8 cellular contexts compared by ENCODE assay signal in the genomic region with DNA sequence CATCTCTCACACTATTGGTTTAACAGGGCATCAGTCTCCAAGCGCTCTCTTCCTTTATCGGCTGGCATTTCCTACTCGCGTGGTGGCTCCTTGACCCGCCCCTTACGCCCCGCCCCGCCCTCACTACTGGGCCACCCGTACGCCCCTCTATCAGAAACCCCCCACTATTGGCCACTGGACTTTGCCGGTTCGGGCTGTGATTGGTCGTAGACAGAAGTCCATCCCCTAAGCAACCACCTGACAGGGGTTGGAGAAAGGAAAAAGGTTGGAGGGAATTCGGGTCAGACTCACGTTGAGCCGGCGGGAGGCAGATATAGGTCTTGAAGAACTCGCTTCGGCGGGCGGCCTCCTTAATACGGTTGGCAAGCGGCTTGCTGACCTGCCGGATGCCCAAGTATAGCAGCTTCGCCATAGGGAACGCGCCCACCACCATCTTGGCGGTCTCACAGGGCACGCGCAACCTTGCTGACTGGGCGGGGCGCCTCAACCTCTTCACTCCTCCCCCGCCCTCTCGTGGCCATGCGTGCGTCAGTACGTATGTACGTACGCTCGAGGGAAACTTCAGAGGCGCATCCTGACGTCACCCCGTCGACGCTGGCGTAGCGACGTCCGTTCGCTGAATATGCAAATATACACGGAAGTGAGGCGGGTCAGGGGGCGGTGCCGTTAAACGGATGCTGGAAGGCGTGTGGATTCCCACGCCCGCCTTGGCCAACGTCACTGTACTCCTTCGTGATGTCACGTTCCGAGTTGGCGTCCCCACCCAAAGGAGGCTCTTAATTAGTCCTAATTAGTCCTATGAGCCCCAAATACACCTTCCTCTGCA. TPM values are rescaled to one million over a fixed set of nuclear protein-coding genes. Genes with fewer than 3 reads are reported as not detected.
DNase-seq lines count a peak whose midpoint lies in the region; ATAC-seq and TF ChIP-seq lines count a peak whose summit lies in the region.

A gene (minus strand): TSS at position 471 of the 826 bp plus-strand sequence. CDS start 38 bp downstream, at position 433.

- peaks cover 9% of the 10 kb centered on the region; the same call in 1 of the 3 replicates for H3K36me3 Mint-ChIP-seq in GM23338 (ENCODE audit: low read depth)
- H3K36me3 Mint-ChIP-seq in naive B cell: no peaks in the 10 kb centered on the region
- peaks cover 5% of the 10 kb centered on the region for H3K36me3 Mint-ChIP-seq in stimulated activated memory B cell treated with anti-CD40 and anti-IgM and Interleukin-4, amounts not matched to agents 10 μg/mL and 1 μg/mL and 100 μg/mL, for 72 hours

- no peaks in the 10 kb centered on the region for H3K9me2 ChIP-seq in DOHH2 (replicated peaks; ENCODE audit: control insufficient read depth, low read length)
- H3K9me2 ChIP-seq in GM23338 (ENCODE audit: insufficient read depth): no peaks in the 10 kb centered on the region

- H3K27ac Mint-ChIP-seq in GM23338 (peak within 1 kb of the TSS; percentile 98), naive B cell (peak within 1 kb of the TSS; percentile 96 to 100 (median 100))
- peak within 1 kb of the TSS; percentile 90 for H3K27ac Mint-ChIP-seq in stimulated activated memory B cell treated with anti-CD40 and anti-IgM and Interleukin-4, amounts not matched to agents 10 μg/mL and 1 μg/mL and 100 μg/mL, for 72 hours

- ATAC-seq in GM23338 (peak; percentile 93), naive B cell (ENCODE audit: low read depth in 2 of 2) (peak; percentile 78 to 84)
- ATAC-seq in stimulated activated memory B cell treated with anti-CD40 and anti-IgM and Interleukin-4, amounts not matched to agents 10 μg/mL and 1 μg/mL and 100 μg/mL, for 72 hours: peak; percentile 97

- H3K4me1 Mint-ChIP-seq in GM23338 (peaks cover 6% of the 10 kb centered on the region), naive B cell (peaks cover 10 to 33% (median 20%) of the 10 kb centered on the region in 3 donors)
- peaks cover 20% of the 10 kb centered on the region for H3K4me1 Mint-ChIP-seq in stimulated activated memory B cell treated with anti-CD40 and anti-IgM and Interleukin-4, amounts not matched to agents 10 μg/mL and 1 μg/mL and 100 μg/mL, for 72 hours

- H2AFZ ChIP-seq in GM23338: peak within 1 kb of the TSS; percentile 85

- H3K4me3 Mint-ChIP-seq in GM23338 (peak within 1 kb of the TSS; percentile 92), naive B cell (peak within 1 kb of the TSS; percentile 84 to 99 (median 96))
- H3K4me3 Mint-ChIP-seq in stimulated activated memory B cell treated with anti-CD40 and anti-IgM and Interleukin-4, amounts not matched to agents 10 μg/mL and 1 μg/mL and 100 μg/mL, for 72 hours: peak within 1 kb of the TSS; percentile 77

- TF ChIP-seq CTCF in DOHH2 (IDR thresholded peaks at IDR 0.05; ENCODE audit: low read depth, low read length, poor library complexity, severe bottlenecking) (no peak), GM23338 (conservative IDR thresholded peaks at IDR 0.05; ENCODE audit: low read depth in 2 of 2) (no peak)

- H3K4me1 ChIP-seq in DOHH2 (ENCODE audit: control insufficient read depth, low read length) (peaks cover 10% of the 10 kb centered on the region), GM23338 (ENCODE audit: insufficient read depth) (no peaks in the 10 kb centered on the region; the same call in 1 of the 2 replicates)

- H3K9me3 ChIP-seq in DOHH2 (ENCODE audit: control insufficient read depth, insufficient read depth, low read length): no peaks in the 10 kb centered on the region

- peak within 1 kb of the TSS; percentile 92 for H3K4me3 ChIP-seq in DOHH2 (ENCODE audit: low read length)
- peak within 1 kb of the TSS; percentile 56 for H3K4me3 ChIP-seq in GM23338

- H3K27me3 Mint-ChIP-seq in GM23338 (ENCODE audit: insufficient read depth, low read depth, poor library complexity) (peaks cover 17% of the 10 kb centered on the region), naive B cell (peaks cover 2 to 11% (median 11%) of the 10 kb centered on the region in 3 donors)
- peaks cover 6% of the 10 kb centered on the region for H3K27me3 Mint-ChIP-seq in stimulated activated memory B cell treated with anti-CD40 and anti-IgM and Interleukin-4, amounts not matched to agents 10 μg/mL and 1 μg/mL and 100 μg/mL, for 72 hours

- H4K20me1 ChIP-seq in DOHH2 (ENCODE audit: control insufficient read depth, insufficient read depth, low read depth, low read length) (no peaks in the 10 kb centered on the region), GM23338 (replicated peaks; ENCODE audit: insufficient read depth) (no peaks in the 10 kb centered on the region; the same call in 1 of the 2 replicates)

- H3K27ac ChIP-seq in DOHH2 (ENCODE audit: low read depth, low read length) (peak within 1 kb of the TSS; percentile 70), GM23338 (ENCODE audit: low read depth) (peak within 1 kb of the TSS; percentile 87)

- H3K9me3 Mint-ChIP-seq in GM23338: no peaks in the 10 kb centered on the region; the same call in 2 of the 3 replicates
- peaks cover 0 to 2% (median 0%) of the 10 kb centered on the region in 7 donors for H3K9me3 Mint-ChIP-seq in naive B cell
- H3K9me3 Mint-ChIP-seq in stimulated activated memory B cell treated with anti-CD40 and anti-IgM and Interleukin-4, amounts not matched to agents 10 μg/mL and 1 μg/mL and 100 μg/mL, for 72 hours: no peaks in the 10 kb centered on the region

- H3F3A ChIP-seq in DOHH2 (ENCODE audit: control insufficient read depth, insufficient read depth) (no peaks in the 10 kb centered on the region; the same call in 1 of the 2 replicates), GM23338 (replicated peaks; ENCODE audit: low read depth) (peaks cover 11% of the 10 kb centered on the region)

- H3K4me2 ChIP-seq in DOHH2 (ENCODE audit: low read length) (peak within 1 kb of the TSS; percentile 85), GM23338 (peak within 1 kb of the TSS; percentile 83)

- no peaks in the 10 kb centered on the region for H3K27me3 ChIP-seq in DOHH2 (ENCODE audit: control insufficient read depth, low read length)
- H3K27me3 ChIP-seq in GM23338 (ENCODE audit: insufficient read depth): peaks cover 1% of the 10 kb centered on the region; the same call in 1 of the 2 replicates

- H3K36me3 ChIP-seq in DOHH2 (ENCODE audit: control insufficient read depth, low read length) (peaks cover 3% of the 10 kb centered on the region; the same call in 1 of the 2 replicates), GM23338 (ENCODE audit: insufficient read depth) (no peaks in the 10 kb centered on the region)

- H3K79me2 ChIP-seq in DOHH2 (ENCODE audit: control insufficient read depth, low read length): peaks cover 31% of the 10 kb centered on the region
- H3K79me2 ChIP-seq in GM23338 (replicated peaks; ENCODE audit: insufficient read depth): peaks cover 12% of the 10 kb centered on the region

- DNase-seq in GM23338 (ENCODE audit: low spot score) (peak; percentile 100), LHCN-M2 (ENCODE audit: low read depth) (peak; percentile 100), RPMI8226 (peak; percentile 99), fibroblast of gingiva (ENCODE audit: low read depth) (peak; percentile 100), naive B cell (peak; percentile 98)
- peak; percentile 98 for DNase-seq in activated T-helper 1 cell treated with anti-CD3 and anti-CD28 coated beads, Interleukin-2, amount 50 U/mL, for 16 hours (ENCODE audit: low read depth in 1 of 2, low spot score in 1 of 2)

TF ChIP-seq in GM23338, 12 proteins besides CTCF, POLR2A, EP300 and RAD21 (continues in another document):
- TF ChIP-seq EZH2 (IDR thresholded peaks at IDR 0.05; ENCODE audit: low read depth, unreplicated experiment) (no peak), ZNF114 (CRISPR knock-in tag; IDR thresholded peaks at IDR 0.05) (no peak), CREB1 (CRISPR knock-in tag; IDR thresholded peaks at IDR 0.05; ENCODE audit: low read depth) (peak; percentile 97), NANOG (IDR thresholded peaks at IDR 0.05; ENCODE audit: borderline replicate concordance) (no peak), JUNB (IDR thresholded peaks at IDR 0.05; ENCODE audit: unreplicated experiment) (no peak)
- TF ChIP-seq, protein P1, sequence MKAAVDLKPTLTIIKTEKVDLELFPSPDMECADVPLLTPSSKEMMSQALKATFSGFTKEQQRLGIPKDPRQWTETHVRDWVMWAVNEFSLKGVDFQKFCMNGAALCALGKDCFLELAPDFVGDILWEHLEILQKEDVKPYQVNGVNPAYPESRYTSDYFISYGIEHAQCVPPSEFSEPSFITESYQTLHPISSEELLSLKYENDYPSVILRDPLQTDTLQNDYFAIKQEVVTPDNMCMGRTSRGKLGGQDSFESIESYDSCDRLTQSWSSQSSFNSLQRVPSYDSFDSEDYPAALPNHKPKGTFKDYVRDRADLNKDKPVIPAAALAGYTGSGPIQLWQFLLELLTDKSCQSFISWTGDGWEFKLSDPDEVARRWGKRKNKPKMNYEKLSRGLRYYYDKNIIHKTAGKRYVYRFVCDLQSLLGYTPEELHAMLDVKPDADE (IDR thresholded peaks at IDR 0.05): peak; percentile 73
- TF ChIP-seq, protein P2, sequence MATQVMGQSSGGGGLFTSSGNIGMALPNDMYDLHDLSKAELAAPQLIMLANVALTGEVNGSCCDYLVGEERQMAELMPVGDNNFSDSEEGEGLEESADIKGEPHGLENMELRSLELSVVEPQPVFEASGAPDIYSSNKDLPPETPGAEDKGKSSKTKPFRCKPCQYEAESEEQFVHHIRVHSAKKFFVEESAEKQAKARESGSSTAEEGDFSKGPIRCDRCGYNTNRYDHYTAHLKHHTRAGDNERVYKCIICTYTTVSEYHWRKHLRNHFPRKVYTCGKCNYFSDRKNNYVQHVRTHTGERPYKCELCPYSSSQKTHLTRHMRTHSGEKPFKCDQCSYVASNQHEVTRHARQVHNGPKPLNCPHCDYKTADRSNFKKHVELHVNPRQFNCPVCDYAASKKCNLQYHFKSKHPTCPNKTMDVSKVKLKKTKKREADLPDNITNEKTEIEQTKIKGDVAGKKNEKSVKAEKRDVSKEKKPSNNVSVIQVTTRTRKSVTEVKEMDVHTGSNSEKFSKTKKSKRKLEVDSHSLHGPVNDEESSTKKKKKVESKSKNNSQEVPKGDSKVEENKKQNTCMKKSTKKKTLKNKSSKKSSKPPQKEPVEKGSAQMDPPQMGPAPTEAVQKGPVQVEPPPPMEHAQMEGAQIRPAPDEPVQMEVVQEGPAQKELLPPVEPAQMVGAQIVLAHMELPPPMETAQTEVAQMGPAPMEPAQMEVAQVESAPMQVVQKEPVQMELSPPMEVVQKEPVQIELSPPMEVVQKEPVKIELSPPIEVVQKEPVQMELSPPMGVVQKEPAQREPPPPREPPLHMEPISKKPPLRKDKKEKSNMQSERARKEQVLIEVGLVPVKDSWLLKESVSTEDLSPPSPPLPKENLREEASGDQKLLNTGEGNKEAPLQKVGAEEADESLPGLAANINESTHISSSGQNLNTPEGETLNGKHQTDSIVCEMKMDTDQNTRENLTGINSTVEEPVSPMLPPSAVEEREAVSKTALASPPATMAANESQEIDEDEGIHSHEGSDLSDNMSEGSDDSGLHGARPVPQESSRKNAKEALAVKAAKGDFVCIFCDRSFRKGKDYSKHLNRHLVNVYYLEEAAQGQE (IDR thresholded peaks at IDR 0.05; ENCODE audit: unreplicated experiment): no peak

RNA-seq across cellular contexts. Expression of the gene that starts here (rescaled TPM):
- total RNA-seq in GM23338 (2014; rRNA removed; shearing (Covaris generic)): 13.5 and 14.5 TPM in 2 replicates
- polyA plus RNA-seq in GM23338 (2016; fragmentation: Nextera tagmentation; extraction: Ambion mirVana): 9.1 and 11.5 TPM in 2 replicates
- 13.7 and 18.2 TPM in 2 replicates for total RNA-seq in LHCN-M2 (2014; rRNA removed)
- polyA plus RNA-seq in LHCN-M2 (2012): 8.5 TPM
- 10 to 100 TPM in 1 of 6 donors, 1 to 10 TPM in 4, not detected in 1; 5.0 to 14.4 (median 7.8) TPM for polyA plus RNA-seq in naive B cell (ENCODE audit: low read depth in 6 of 6)

Comparison
In these comparisons a context has a peak if more than half of its experiments do, and no peak if none do; other contexts are left out.
1. Peak in every context shown above with its lines: DNase-seq, ATAC-seq, H3K4me3 ChIP-seq and H3K27ac ChIP-seq.